Comparison of ENCODE assay signal across 32 cellular contexts in the genomic region with DNA sequence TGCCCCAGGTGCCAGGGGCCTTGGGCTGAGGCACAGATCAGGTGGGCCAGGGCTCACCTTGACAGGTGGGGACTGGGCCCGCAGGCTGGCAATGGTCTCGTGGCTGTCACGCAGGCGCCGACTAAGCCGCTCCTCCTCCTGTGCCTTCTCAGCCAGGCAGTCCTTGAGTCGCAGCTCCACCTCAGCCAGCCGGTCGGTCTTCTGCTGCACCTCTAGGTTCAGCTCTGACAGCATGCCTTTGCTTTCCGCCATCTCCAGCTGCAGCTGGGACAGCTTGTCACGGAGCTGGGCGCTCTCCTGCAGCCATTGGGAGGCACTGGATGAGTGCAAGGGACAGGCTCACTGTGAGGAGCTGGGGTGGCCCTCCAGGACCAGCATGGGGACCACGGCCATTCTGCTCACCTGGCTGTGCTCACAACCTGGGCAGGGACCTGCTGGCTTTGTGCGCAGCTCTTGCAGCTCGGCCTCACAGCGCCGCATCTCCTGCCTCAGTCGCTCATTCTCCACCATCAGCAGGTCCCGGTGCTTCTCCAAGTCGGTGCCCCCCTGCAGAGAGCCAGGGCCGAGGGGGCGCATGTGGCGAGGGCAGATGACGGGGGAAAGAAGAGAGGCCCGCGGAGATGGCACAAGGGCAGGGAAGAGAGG.
"Had no signal": no experiment of that assay in that cellular context is flagged by ENCODE, and none has a peak within 500 bp of the region (broad histone marks: within the 10 kb centered on the region; RNA-seq: fewer than 3 reads in every experiment).

No MANE protein-coding gene starts in this region.

- H3K79me2 ChIP-seq: hepatocyte had no signal

- H3K4me3 Mint-ChIP-seq: dendritic cell treated with granulocyte-macrophage colony-stimulating factor and Interleukin-4, amounts not matched to agents 40 ng/mL and 50 ng/mL, for 4 days; endodermal cell; mesothelial cell of epicardium; naive B cell; natural killer cell treated with Interleukin-12 subunit alpha and Interleukin-12 subunit beta and Interleukin-15 and Interleukin-18, amount 100 ng/mL, for 72 hours; neural progenitor cell; stimulated activated memory B cell treated with anti-CD40 and anti-IgM and Interleukin-4, amounts not matched to agents 10 μg/mL and 1 μg/mL and 100 μg/mL, for 72 hours; stimulated activated naive CD8-positive, alpha-beta T cell treated with anti-CD3 and anti-CD28 coated beads, Interleukin-15, Interleukin-2, amounts not matched to agents 100 ng/mL and 50 ng/mL, for 24 hours had no signal

- H3K9me3 Mint-ChIP-seq: dendritic cell treated with granulocyte-macrophage colony-stimulating factor and Interleukin-4, amounts not matched to agents 40 ng/mL and 50 ng/mL, for 4 days; endodermal cell; mesothelial cell of epicardium; naive B cell; natural killer cell treated with Interleukin-12 subunit alpha and Interleukin-12 subunit beta and Interleukin-15 and Interleukin-18, amount 100 ng/mL, for 72 hours; neural progenitor cell; stimulated activated memory B cell treated with anti-CD40 and anti-IgM and Interleukin-4, amounts not matched to agents 10 μg/mL and 1 μg/mL and 100 μg/mL, for 72 hours; stimulated activated naive CD8-positive, alpha-beta T cell treated with anti-CD3 and anti-CD28 coated beads, Interleukin-15, Interleukin-2, amounts not matched to agents 100 ng/mL and 50 ng/mL, for 24 hours had no signal

- H3K4me3 ChIP-seq: colonic mucosa, gastroesophageal sphincter, heart left ventricle, hepatocyte, left lung, mucosa of descending colon, neural progenitor cell, ovary, psoas muscle, skin epidermis, spleen, suprapubic skin, transverse colon, upper lobe of right lung, uterus had no signal

- ATAC-seq: esophagus mucosa; gastroesophageal sphincter; heart left ventricle; left cardiac atrium; left lung; mucosa of descending colon; psoas muscle; right cardiac atrium; stimulated activated memory B cell treated with anti-CD40 and anti-IgM and Interleukin-4, amounts not matched to agents 10 μg/mL and 1 μg/mL and 100 μg/mL, for 72 hours; upper lobe of right lung had no signal

- FAIRE-seq: islet of Langerhans had no signal

- H3K4me1 ChIP-seq: colonic mucosa, gastroesophageal sphincter, psoas muscle, spleen, suprapubic skin, transverse colon, upper lobe of right lung, uterus had no signal

- H3K27ac ChIP-seq: colonic mucosa, epithelial cell of prostate, gastroesophageal sphincter, heart left ventricle, hepatocyte, left lung, neural progenitor cell, ovary, psoas muscle, skin epidermis, spleen, suprapubic skin, transverse colon, upper lobe of right lung, uterus had no signal

- H3K4me2 ChIP-seq: hepatocyte, neural progenitor cell had no signal

- H3K36me3 Mint-ChIP-seq: naive B cell; natural killer cell treated with Interleukin-12 subunit alpha and Interleukin-12 subunit beta and Interleukin-15 and Interleukin-18, amount 100 ng/mL, for 72 hours; neural progenitor cell; stimulated activated memory B cell treated with anti-CD40 and anti-IgM and Interleukin-4, amounts not matched to agents 10 μg/mL and 1 μg/mL and 100 μg/mL, for 72 hours had no signal

- H3K27ac Mint-ChIP-seq: dendritic cell treated with granulocyte-macrophage colony-stimulating factor and Interleukin-4, amounts not matched to agents 40 ng/mL and 50 ng/mL, for 4 days; mesothelial cell of epicardium; natural killer cell treated with Interleukin-12 subunit alpha and Interleukin-12 subunit beta and Interleukin-15 and Interleukin-18, amount 100 ng/mL, for 72 hours; neural progenitor cell; stimulated activated memory B cell treated with anti-CD40 and anti-IgM and Interleukin-4, amounts not matched to agents 10 μg/mL and 1 μg/mL and 100 μg/mL, for 72 hours; stimulated activated naive CD8-positive, alpha-beta T cell treated with anti-CD3 and anti-CD28 coated beads, Interleukin-15, Interleukin-2, amounts not matched to agents 100 ng/mL and 50 ng/mL, for 24 hours had no signal

- H3K27me3 ChIP-seq: colonic mucosa, gastroesophageal sphincter, heart left ventricle, hepatocyte, left lung, neural progenitor cell, ovary, spleen, suprapubic skin, transverse colon, upper lobe of right lung, uterus had no signal

- H3K4me1 Mint-ChIP-seq: naive B cell; stimulated activated memory B cell treated with anti-CD40 and anti-IgM and Interleukin-4, amounts not matched to agents 10 μg/mL and 1 μg/mL and 100 μg/mL, for 72 hours had no signal

- H3K9me3 ChIP-seq: colonic mucosa, gastroesophageal sphincter, heart left ventricle, left lung, mucosa of descending colon, ovary, psoas muscle, spleen, suprapubic skin, transverse colon, upper lobe of right lung, uterus had no signal

- H2AFZ ChIP-seq: hepatocyte, neural progenitor cell had no signal

- H3K9ac ChIP-seq: neural progenitor cell had no signal

- H3K27me3 Mint-ChIP-seq: dendritic cell treated with granulocyte-macrophage colony-stimulating factor and Interleukin-4, amounts not matched to agents 40 ng/mL and 50 ng/mL, for 4 days; naive B cell; natural killer cell treated with Interleukin-12 subunit alpha and Interleukin-12 subunit beta and Interleukin-15 and Interleukin-18, amount 100 ng/mL, for 72 hours; stimulated activated naive CD8-positive, alpha-beta T cell treated with anti-CD3 and anti-CD28 coated beads, Interleukin-15, Interleukin-2, amounts not matched to agents 100 ng/mL and 50 ng/mL, for 24 hours had no signal

- H3K36me3 ChIP-seq: colonic mucosa, neural progenitor cell, ovary, transverse colon, uterus had no signal

- DNase-seq: colonic mucosa; effector CD8-positive, alpha-beta T cell; endodermal cell; foreskin fibroblast; left cardiac atrium; mesenchymal stem cell; naive B cell; nucleus accumbens; ovary; spleen; stimulated activated CD4-positive, alpha-beta T cell treated with anti-CD3 and anti-CD28 coated beads, Interleukin-4, amount 100 ng/mL, for 4 hours; transverse colon; upper lobe of right lung; uterus had no signal
